25 cellular contexts compared by ENCODE assay signal in the genomic region with DNA sequence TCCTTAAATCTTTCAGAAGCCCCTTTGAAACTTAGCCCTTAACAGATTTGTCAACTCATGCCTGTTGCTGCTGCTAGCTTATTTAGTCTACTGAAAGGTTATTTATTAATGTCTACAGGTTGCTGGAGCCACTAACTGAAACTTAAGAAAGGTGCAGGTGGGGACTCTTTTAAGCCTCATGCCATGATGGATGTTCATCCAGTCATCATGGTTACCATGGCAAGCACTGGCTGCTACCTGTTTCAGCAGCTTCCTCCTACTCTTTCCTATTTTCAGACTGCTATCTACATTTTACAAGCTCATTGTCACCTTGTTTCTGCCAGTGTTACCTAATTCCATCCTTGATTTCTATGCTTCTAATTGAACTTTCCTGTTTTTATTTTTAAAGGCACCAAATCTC. TPM values are rescaled to one million over a fixed set of nuclear protein-coding genes. Genes with fewer than 3 reads are reported as not detected.
DNase-seq lines count a peak whose midpoint lies in the region; ATAC-seq and TF ChIP-seq lines count a peak whose summit lies in the region.
"Had no signal": no experiment of that assay in that cellular context is flagged by ENCODE, and none has a peak within 500 bp of the region (broad histone marks: within the 10 kb centered on the region; RNA-seq: fewer than 3 reads in every experiment).

No MANE protein-coding gene starts in this region.

- DNase-seq in activated CD8-positive, alpha-beta T cell treated with anti-CD3 and anti-CD28 coated beads for 36 hours, result peak; percentile 27
- DNase-seq in activated CD8-positive, alpha-beta T cell treated with anti-CD3 and anti-CD28 coated beads, Interleukin-2, amount 10 ng/mL, durations not matched to agents 7 days and 5 days, result no peak
- peak in 27 of 61 donors; percentile 0 to 84 (median 21) for DNase-seq in caudate nucleus (lab: John Stamatoyannopoulos, UW)
- DNase-seq in stimulated activated naive CD4-positive, alpha-beta T cell (lab: John Stamatoyannopoulos, UW), result no peak
- no peak for DNase-seq in DMS153 treated with DMSO at 0.1 percent for 48 hours (lab: John Stamatoyannopoulos, UW; ENCODE audit: unreplicated experiment)
- DNase-seq: activated CD4-positive, alpha-beta T cell treated with anti-CD3 and anti-CD28 coated beads, Interleukin-2, amount 10 ng/mL, durations not matched to agents 24 days and 14 days; activated CD8-positive, alpha-beta memory T cell treated with anti-CD3 and anti-CD28 coated beads, Interleukin-2, amount 50 U/mL, for 48 hours; brain microvascular endothelial cell; Calu3; colonic mucosa; KBM-7; lower lobe of right lung; NCI-H1694 treated with DMSO at 0.1 percent for 48 hours; NCI-H345; NK-92 treated with Interleukin-12 subunit alpha and Interleukin-12 subunit beta, amount 100 ng/mL, for 24 hours; posterior cingulate gyrus; sigmoid colon; SK-N-SH; stimulated activated CD8-positive, alpha-beta memory T cell treated with anti-CD3 and anti-CD28 coated beads, Interleukin-4, amount 100 ng/mL, for 48 hours; upper lobe of right lung had no signal

- peaks cover 27% of the 10 kb centered on the region for H3K4me1 Mint-ChIP-seq in activated CD8-positive, alpha-beta T cell treated with anti-CD3 and anti-CD28 coated beads for 36 hours (ENCODE audit: low read depth)
- H3K4me1 Mint-ChIP-seq in activated CD8-positive, alpha-beta T cell treated with anti-CD3 and anti-CD28 coated beads, Interleukin-2, amount 10 ng/mL, durations not matched to agents 7 days and 5 days (ENCODE audit: low read depth), result peaks cover 17% of the 10 kb centered on the region
- H3K4me1 Mint-ChIP-seq: neural crest cell had no signal

- H3K27ac ChIP-seq in caudate nucleus (ENCODE audit: low read depth, low read length), result peak overlapping the region; percentile 76
- H3K27ac ChIP-seq: brain microvascular endothelial cell, C4-2B, colonic mucosa, gastroesophageal sphincter, lower lobe of right lung, sigmoid colon, upper lobe of right lung had no signal

- peak; percentile 58 for ATAC-seq in activated CD8-positive, alpha-beta T cell treated with anti-CD3 and anti-CD28 coated beads for 36 hours
- no peak for ATAC-seq in activated CD8-positive, alpha-beta T cell treated with anti-CD3 and anti-CD28 coated beads, Interleukin-2, amount 10 ng/mL, durations not matched to agents 7 days and 5 days
- ATAC-seq in HG02981 (IDR thresholded peaks at IDR 0.05; ENCODE audit: unreplicated experiment), result peak; percentile 74
- ATAC-seq in GM21737 (IDR thresholded peaks at IDR 0.05; ENCODE audit: unreplicated experiment), result no peak
- ATAC-seq: gastroesophageal sphincter, lower lobe of right lung, upper lobe of right lung had no signal

- CTCF ChIA-PET in activated CD8-positive, alpha-beta T cell treated with anti-CD3 and anti-CD28 coated beads for 36 hours (lab: Charles Lee), result no interaction called here
- CTCF ChIA-PET in activated CD8-positive, alpha-beta T cell treated with anti-CD3 and anti-CD28 coated beads, Interleukin-2, amount 10 ng/mL, durations not matched to agents 7 days and 5 days (lab: Charles Lee), result interaction anchor here (0.9 kb wide), 1 partner anchor 617 kb away, joined by 3 read pairs; no protein-coding TSS in a partner anchor

- H3K27ac Mint-ChIP-seq in activated CD8-positive, alpha-beta T cell treated with anti-CD3 and anti-CD28 coated beads for 36 hours, result no peak overlapping the region
- H3K27ac Mint-ChIP-seq in activated CD8-positive, alpha-beta T cell treated with anti-CD3 and anti-CD28 coated beads, Interleukin-2, amount 10 ng/mL, durations not matched to agents 7 days and 5 days, result no peak overlapping the region
- H3K27ac Mint-ChIP-seq: activated CD4-positive, alpha-beta T cell treated with anti-CD3 and anti-CD28 coated beads, Interleukin-2, amount 10 ng/mL, durations not matched to agents 24 days and 14 days had no signal

- no peaks in the 10 kb centered on the region for H3K27me3 Mint-ChIP-seq in activated CD8-positive, alpha-beta T cell treated with anti-CD3 and anti-CD28 coated beads for 36 hours
- H3K27me3 Mint-ChIP-seq in activated CD8-positive, alpha-beta T cell treated with anti-CD3 and anti-CD28 coated beads, Interleukin-2, amount 10 ng/mL, durations not matched to agents 7 days and 5 days (ENCODE audit: low read depth), result no peaks in the 10 kb centered on the region
- H3K27me3 Mint-ChIP-seq: activated CD4-positive, alpha-beta T cell treated with anti-CD3 and anti-CD28 coated beads, Interleukin-2, amount 10 ng/mL, durations not matched to agents 24 days and 14 days had no signal

- peaks cover 9% of the 10 kb centered on the region for H3K36me3 Mint-ChIP-seq in activated CD8-positive, alpha-beta T cell treated with anti-CD3 and anti-CD28 coated beads for 36 hours (ENCODE audit: low read depth)
- H3K36me3 Mint-ChIP-seq in activated CD8-positive, alpha-beta T cell treated with anti-CD3 and anti-CD28 coated beads, Interleukin-2, amount 10 ng/mL, durations not matched to agents 7 days and 5 days (ENCODE audit: low read depth), result peaks cover 14% of the 10 kb centered on the region

- no peak overlapping the region for H3K4me3 Mint-ChIP-seq in activated CD8-positive, alpha-beta T cell treated with anti-CD3 and anti-CD28 coated beads for 36 hours
- H3K4me3 Mint-ChIP-seq in activated CD8-positive, alpha-beta T cell treated with anti-CD3 and anti-CD28 coated beads, Interleukin-2, amount 10 ng/mL, durations not matched to agents 7 days and 5 days, result no peak overlapping the region
- H3K4me3 Mint-ChIP-seq: activated CD4-positive, alpha-beta T cell treated with anti-CD3 and anti-CD28 coated beads, Interleukin-2, amount 10 ng/mL, durations not matched to agents 24 days and 14 days; neural crest cell had no signal

- POLR2A ChIA-PET in activated CD8-positive, alpha-beta T cell treated with anti-CD3 and anti-CD28 coated beads for 36 hours (lab: Charles Lee), result no interaction called here
- POLR2A ChIA-PET in activated CD8-positive, alpha-beta T cell treated with anti-CD3 and anti-CD28 coated beads, Interleukin-2, amount 10 ng/mL, durations not matched to agents 7 days and 5 days (lab: Charles Lee), result interaction anchor here (0.5 kb wide), 1 partner anchor 681 kb away, joined by 3 read pairs; no protein-coding TSS in a partner anchor

- no peaks in the 10 kb centered on the region for H3K9me3 Mint-ChIP-seq in activated CD8-positive, alpha-beta T cell treated with anti-CD3 and anti-CD28 coated beads for 36 hours
- no peaks in the 10 kb centered on the region for H3K9me3 Mint-ChIP-seq in activated CD8-positive, alpha-beta T cell treated with anti-CD3 and anti-CD28 coated beads, Interleukin-2, amount 10 ng/mL, durations not matched to agents 7 days and 5 days (ENCODE audit: insufficient read depth)
- H3K9me3 Mint-ChIP-seq: activated CD4-positive, alpha-beta T cell treated with anti-CD3 and anti-CD28 coated beads, Interleukin-2, amount 10 ng/mL, durations not matched to agents 24 days and 14 days; neural crest cell had no signal

- no peak for TF ChIP-seq CTCF in activated CD8-positive, alpha-beta T cell treated with anti-CD3 and anti-CD28 coated beads for 36 hours (IDR thresholded peaks at IDR 0.05)

- intact Hi-C loops in activated CD8-positive, alpha-beta T cell treated with anti-CD3 and anti-CD28 coated beads for 36 hours (cut with micrococcal nuclease), result no loop called here

RNA-seq across cellular contexts. Expression of gene DGKH, which starts 27.1 kb away (rescaled TPM):
- 10 to 100 TPM; 15.2 to 15.8 TPM for total RNA-seq in activated CD8-positive, alpha-beta T cell treated with anti-CD3 and anti-CD28 coated beads for 36 hours
- 10 to 100 TPM; 20.3 to 20.7 TPM for total RNA-seq in activated CD8-positive, alpha-beta T cell treated with anti-CD3 and anti-CD28 coated beads, Interleukin-2, amount 10 ng/mL, durations not matched to agents 7 days and 5 days

Comparison
In these comparisons a context has a peak if more than half of its experiments do, and no peak if none do; other contexts are left out.
1. ATAC-seq: peak in activated CD8-positive, alpha-beta T cell treated with anti-CD3 and anti-CD28 coated beads for 36 hours (single experiment) and HG02981 (single experiment); none in activated CD8-positive, alpha-beta T cell treated with anti-CD3 and anti-CD28 coated beads, Interleukin-2, amount 10 ng/mL, durations not matched to agents 7 days and 5 days (single experiment) and GM21737 (single experiment).